Comparison of ENCODE assay signal across 27 cellular contexts in the genomic region with DNA sequence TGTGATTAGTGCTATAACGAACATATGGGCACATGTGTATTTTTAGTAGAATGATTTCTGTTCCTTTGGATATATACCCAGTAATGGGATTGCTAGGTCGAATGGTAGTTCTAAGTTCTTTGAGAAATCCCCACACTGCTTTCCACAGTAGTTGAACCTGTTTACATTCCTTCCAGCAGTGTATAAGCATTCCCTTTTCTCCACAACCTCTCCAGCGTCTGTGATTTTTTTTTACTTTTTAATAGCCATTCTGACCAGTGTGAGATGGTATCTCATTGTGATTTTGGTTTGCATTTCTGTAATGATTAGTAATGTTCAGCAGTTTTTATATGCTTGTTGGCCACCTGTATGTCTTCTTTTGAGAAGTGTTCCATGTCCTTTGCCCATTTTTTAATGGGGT.
"Had no signal": no experiment of that assay in that cellular context is flagged by ENCODE, and none has a peak within 500 bp of the region (broad histone marks: within the 10 kb centered on the region; RNA-seq: fewer than 3 reads in every experiment).

No MANE protein-coding gene starts in this region.

- H3K9me3 Mint-ChIP-seq: T-helper 1 cell treated with Interleukin-12 subunit alpha and Interleukin-12 subunit beta and Interleukin-4 antibody, amounts not matched to agents 30 μg/mL and 1 μg/mL, for 36 hours had no signal

- H3K4me3 Mint-ChIP-seq: activated CD8-positive, alpha-beta T cell treated with anti-CD3 and anti-CD28 coated beads, Interleukin-2, amount 10 ng/mL, durations not matched to agents 7 days and 5 days; activated naive CD8-positive, alpha-beta T cell; T-helper 1 cell treated with Interleukin-12 subunit alpha and Interleukin-12 subunit beta and Interleukin-4 antibody, amounts not matched to agents 30 μg/mL and 1 μg/mL, for 36 hours; WTC11 had no signal

- H3K27ac ChIP-seq: brain microvascular endothelial cell, cardiac muscle cell had no signal

- DNase-seq: activated CD4-positive, alpha-beta T cell treated with anti-CD3 and anti-CD28 coated beads for 48 hours; activated CD4-positive, alpha-beta T cell treated with anti-CD3 and anti-CD28 coated beads, Interleukin-2, amount 50 U/mL, for 4 hours; activated CD4-positive, CD25-positive, alpha-beta regulatory T cell treated with anti-CD3 and anti-CD28 coated beads, Interleukin-2, amount 50 U/mL, for 72 hours; activated CD8-positive, alpha-beta memory T cell treated with anti-CD3 and anti-CD28 coated beads, Interleukin-2, amount 50 U/mL, for 48 hours; activated CD8-positive, alpha-beta T cell treated with anti-CD3 and anti-CD28 coated beads, Interleukin-2, amount 10 ng/mL, durations not matched to agents 7 days and 5 days; activated effector memory CD4-positive, alpha-beta T cell treated with anti-CD3 and anti-CD28 coated beads, Interleukin-2, amount 50 U/mL, for 16 hours; activated naive CD4-positive, alpha-beta T cell treated with Interleukin-2 at 50 U/mL for 16 hours; activated T-cell treated with anti-CD3 and anti-CD28 coated beads, Interleukin-2, amount 50 U/mL, for 1 hour; amygdala; brain microvascular endothelial cell; Karpas-422; NCI-H1105 treated with DMSO at 0.1 percent for 48 hours; NCI-H146; NCI-H1930; NCI-H2107; NCI-H2171 treated with DMSO at 0.1 percent for 48 hours; NCI-H226; NCI-H526; NCI-H774; SIG-M5; SK-N-SH; SW 1271 had no signal

- FAIRE-seq: K562 had no signal

- H3K4me3 ChIP-seq: cardiac muscle cell, K562 had no signal

- H3K27me3 ChIP-seq: brain microvascular endothelial cell, cardiac muscle cell had no signal

- H3K4me2 ChIP-seq: SK-N-SH had no signal

- ATAC-seq: activated CD8-positive, alpha-beta T cell treated with anti-CD3 and anti-CD28 coated beads, Interleukin-2, amount 10 ng/mL, durations not matched to agents 7 days and 5 days; K562; WTC11 had no signal

- H3K36me3 Mint-ChIP-seq: activated naive CD8-positive, alpha-beta T cell; WTC11 had no signal

- H3K27ac Mint-ChIP-seq: activated CD8-positive, alpha-beta T cell treated with anti-CD3 and anti-CD28 coated beads, Interleukin-2, amount 10 ng/mL, durations not matched to agents 7 days and 5 days; activated naive CD8-positive, alpha-beta T cell; T-helper 1 cell treated with Interleukin-12 subunit alpha and Interleukin-12 subunit beta and Interleukin-4 antibody, amounts not matched to agents 30 μg/mL and 1 μg/mL, for 36 hours; WTC11 had no signal

- H3K9ac ChIP-seq: SK-N-SH had no signal

- H3K36me3 ChIP-seq: brain microvascular endothelial cell, cardiac muscle cell had no signal

- H3K9me3 ChIP-seq: SK-N-SH had no signal
